In genomic region chrX:45400951-45401755, GRCh38 we compare ENCODE assay signal across 8 cellular contexts.
DNase-seq lines count a peak whose midpoint lies in the region; ATAC-seq and TF ChIP-seq lines count a peak whose summit lies in the region.
"Not testable (repeated sequence)": the region's sequence is repeated elsewhere in the genome, so short reads cannot be mapped to it uniquely, and the experiment has no call there.

No MANE protein-coding gene starts in this region.

- H3F3A ChIP-seq in GM23248 (ENCODE audit: insufficient read depth); PC-3 (ENCODE audit: low read length, unreplicated experiment): not testable (repeated sequence)

- H3K4ac ChIP-seq in mesendoderm (ENCODE audit: low read depth, low read length); neuronal stem cell (ENCODE audit: low read length): not testable (repeated sequence)

- POLR2A ChIA-PET in PC-3 (lab: Charles Lee; ENCODE audit: unreplicated experiment): not testable (repeated sequence)

- H3K9me3 Mint-ChIP-seq in type B pancreatic cell: not testable (repeated sequence)

- intact Hi-C loops in PC-3 (cut with micrococcal nuclease): not testable (repeated sequence)

- H3K4me2 ChIP-seq in GM23248 (ENCODE audit: unreplicated experiment); PC-3 (ENCODE audit: low read length); mesendoderm (ENCODE audit: low read length); neuronal stem cell (ENCODE audit: insufficient read depth, low read length, poor library complexity, severe bottlenecking): not testable (repeated sequence)

- not testable (repeated sequence) for H3K79me1 ChIP-seq in mesendoderm (ENCODE audit: low read length); neuronal stem cell (ENCODE audit: low read depth, low read length)

- not testable (repeated sequence) for TF ChIP-seq CTCF in PC-3 (conservative IDR thresholded peaks at IDR 0.05; ENCODE audit: low read depth, low read length); type B pancreatic cell (conservative IDR thresholded peaks at IDR 0.05)

- H3K4me3 Mint-ChIP-seq in type B pancreatic cell: not testable (repeated sequence)

- not testable (repeated sequence) for H4K5ac ChIP-seq in mesendoderm (ENCODE audit: low read length)

- peaks cover 14% of the 10 kb centered on the region for H3K4me1 ChIP-seq in GM23248 (ENCODE audit: insufficient read depth)
- H3K4me1 ChIP-seq in HUES48 (ENCODE audit: control insufficient read depth, insufficient read depth, low read length): peaks cover 27% of the 10 kb centered on the region
- H3K4me1 ChIP-seq in PC-3 (ENCODE audit: insufficient read depth, low read length); ectodermal cell (ENCODE audit: control insufficient read depth, insufficient read depth, low read length); mesendoderm (ENCODE audit: control insufficient read depth, low read depth, low read length); neuronal stem cell (ENCODE audit: control insufficient read depth in 2 of 2, insufficient read depth in 1 of 2, low read depth in 1 of 2, low read length in 2 of 2): not testable (repeated sequence)
- H3K4me1 ChIP-seq in iPS-15b (ENCODE audit: control insufficient read depth, insufficient read depth, low read length): peaks cover 14% of the 10 kb centered on the region

- H3K4me3 ChIP-seq in GM23248; HUES48 (ENCODE audit: low read depth, low read length); PC-3 (ENCODE audit: low read length); ectodermal cell (ENCODE audit: insufficient read depth, low read depth, low read length); mesendoderm (ENCODE audit: low read length); neuronal stem cell (ENCODE audit: low read length in 2 of 2): not testable (repeated sequence)
- H3K4me3 ChIP-seq in iPS-15b (ENCODE audit: low read depth, low read length): peak overlapping the region; percentile 22

- H3K36me3 ChIP-seq in GM23248 (ENCODE audit: low read depth); HUES48 (ENCODE audit: control insufficient read depth, insufficient read depth, low read length); PC-3 (ENCODE audit: low read depth, low read length); ectodermal cell (ENCODE audit: control insufficient read depth, insufficient read depth, low read length); iPS-15b (ENCODE audit: control insufficient read depth, insufficient read depth, low read length); mesendoderm (ENCODE audit: control insufficient read depth, insufficient read depth, low read length); neuronal stem cell (replicated peaks in 1 of 2; ENCODE audit: control insufficient read depth in 2 of 2, insufficient read depth in 2 of 2, low read length in 2 of 2): not testable (repeated sequence)

- H3K27ac ChIP-seq in GM23248; PC-3 (ENCODE audit: low read length): not testable (repeated sequence)
- peak overlapping the region; percentile 83 for H3K27ac ChIP-seq in HUES48 (ENCODE audit: low read depth, low read length)
- H3K27ac ChIP-seq in ectodermal cell (ENCODE audit: insufficient read depth, low read depth, low read length, poor library complexity, severe bottlenecking): peak overlapping the region; percentile 11
- H3K27ac ChIP-seq in mesendoderm (ENCODE audit: low read depth, low read length): peak overlapping the region; percentile 86
- peak overlapping the region; percentile 53 for H3K27ac ChIP-seq in neuronal stem cell (replicated peaks; ENCODE audit: low read length)

- not testable (repeated sequence) for H3K4me1 Mint-ChIP-seq in type B pancreatic cell (ENCODE audit: unreplicated experiment)

- not testable (repeated sequence) for H3K18ac ChIP-seq in mesendoderm (ENCODE audit: low read length); neuronal stem cell (ENCODE audit: low read length)

- CTCF ChIA-PET in PC-3 (lab: Charles Lee): not testable (repeated sequence)

- H3K9me3 ChIP-seq in GM23248 (ENCODE audit: low read depth); HUES48 (ENCODE audit: control insufficient read depth, insufficient read depth, low read length); PC-3 (ENCODE audit: low read length); ectodermal cell (ENCODE audit: control insufficient read depth, low read length); neuronal stem cell (replicated peaks in 1 of 2; ENCODE audit: control insufficient read depth in 2 of 2, insufficient read depth in 1 of 2, low read depth in 1 of 2, low read length in 2 of 2): not testable (repeated sequence)
- H3K9me3 ChIP-seq in iPS-15b (ENCODE audit: control insufficient read depth, insufficient read depth, low read length): peaks cover 13% of the 10 kb centered on the region

- H2BK5ac ChIP-seq in mesendoderm (ENCODE audit: low read length): peak overlapping the region; percentile 55
- H2BK5ac ChIP-seq in neuronal stem cell (ENCODE audit: low read length): not testable (repeated sequence)

- not testable (repeated sequence) for H3K23ac ChIP-seq in mesendoderm (ENCODE audit: low read length); neuronal stem cell (ENCODE audit: low read depth, low read length, poor library complexity)

- H4K91ac ChIP-seq in neuronal stem cell (ENCODE audit: low read depth, low read length, poor library complexity): not testable (repeated sequence)

- not testable (repeated sequence) for H3K27me3 ChIP-seq in GM23248 (replicated peaks; ENCODE audit: insufficient read depth); HUES48 (ENCODE audit: control insufficient read depth, insufficient read depth, low read length); PC-3 (ENCODE audit: low read length); ectodermal cell (ENCODE audit: control insufficient read depth, insufficient read depth, low read length, poor library complexity, severe bottlenecking); iPS-15b (ENCODE audit: control insufficient read depth, insufficient read depth, low read length); mesendoderm (ENCODE audit: insufficient read depth, low read length, poor library complexity); neuronal stem cell (ENCODE audit: control insufficient read depth in 3 of 3, insufficient read depth in 3 of 3, low read depth in 1 of 3, low read length in 3 of 3)

- DNase-seq in GM23248; type B pancreatic cell (ENCODE audit: extremely low spot score, unreplicated experiment): not testable (repeated sequence)
- DNase-seq in PC-3: peak; percentile 3
- DNase-seq in mesendoderm: peak; percentile 74
- DNase-seq in neuronal stem cell (ENCODE audit: low spot score): peak; percentile 9

- H4K8ac ChIP-seq in mesendoderm (ENCODE audit: low read depth, low read length); neuronal stem cell (ENCODE audit: low read depth, low read length): not testable (repeated sequence)

- WGBS in GM23248 (ENCODE audit: low coverage in 1 of 2, low lambda C conversion rate in 2 of 2, missing lambda C conversion rate in 2 of 2), 2 experiments: 80 to 83% methylated on average over 7 to 8 of the region's 8 CpGs
- 10 to 13% methylated on average over 8 of the region's 8 CpGs for WGBS in ectodermal cell, 2 experiments
- WGBS in mesendoderm (ENCODE audit: extremely low coverage, insufficient coverage, low lambda C conversion rate): no CpG with 5 or more reads among the region's 8 CpGs
- no CpG with 5 or more reads among the region's 8 CpGs for WGBS in neuronal stem cell (ENCODE audit: extremely low coverage in 2 of 2, insufficient read length in 2 of 2, insufficient replicate concordance in 1 of 2), 2 donors

- not testable (repeated sequence) for H4K20me1 ChIP-seq in GM23248 (ENCODE audit: insufficient read depth); PC-3 (ENCODE audit: low read length)

- not testable (repeated sequence) for H3K27me3 Mint-ChIP-seq in type B pancreatic cell

- not testable (repeated sequence) for H2BK15ac ChIP-seq in mesendoderm (replicated peaks; ENCODE audit: low read depth); neuronal stem cell (ENCODE audit: low read length)

- not testable (repeated sequence) for H3K14ac ChIP-seq in neuronal stem cell (ENCODE audit: low read length)

- H3K79me2 ChIP-seq in GM23248 (ENCODE audit: insufficient read depth); PC-3 (ENCODE audit: low read length); mesendoderm (ENCODE audit: control insufficient read depth, insufficient read depth, low read length): not testable (repeated sequence)

- ATAC-seq in PC-3: not testable (repeated sequence)

- in situ Hi-C loops in GM23248 (cut with MboI): not testable (repeated sequence)

- H2BK12ac ChIP-seq in neuronal stem cell (ENCODE audit: low read length): not testable (repeated sequence)

- H3K9ac ChIP-seq in GM23248; PC-3 (ENCODE audit: low read length); iPS-15b (ENCODE audit: low read depth, low read length); neuronal stem cell (ENCODE audit: low read depth, low read length, poor library complexity): not testable (repeated sequence)
- H3K9ac ChIP-seq in HUES48 (ENCODE audit: low read depth, low read length): peak overlapping the region; percentile 65
- H3K9ac ChIP-seq in mesendoderm (ENCODE audit: low read length): peak overlapping the region; percentile 32

- H3K27ac Mint-ChIP-seq in type B pancreatic cell: peak overlapping the region; percentile 78

- H3K56ac ChIP-seq in mesendoderm (ENCODE audit: low read length): peak overlapping the region; percentile 78

- H2AK5ac ChIP-seq in mesendoderm (ENCODE audit: low read length); neuronal stem cell (ENCODE audit: low read depth, low read length): not testable (repeated sequence)

- not testable (repeated sequence) for H3K36me3 Mint-ChIP-seq in type B pancreatic cell

- peak overlapping the region; percentile 66 for H2AFZ ChIP-seq in GM23248
- H2AFZ ChIP-seq in PC-3 (ENCODE audit: low read length): peak overlapping the region; percentile 7; the same call in 1 of the 2 replicates
- not testable (repeated sequence) for H2AFZ ChIP-seq in neuronal stem cell (ENCODE audit: low read length)

- not testable (repeated sequence) for BruUV-seq in PC-3 (replicated peaks; lab: Mats Ljungman, UMichigan)

- H2BK120ac ChIP-seq in mesendoderm (ENCODE audit: low read depth, low read length): peak overlapping the region; percentile 51
- H2BK120ac ChIP-seq in neuronal stem cell (ENCODE audit: low read depth, low read length): not testable (repeated sequence)

- not testable (repeated sequence) for H3K9me2 ChIP-seq in GM23248 (ENCODE audit: insufficient read depth); PC-3 (replicated peaks; ENCODE audit: low read length)
